Comparison of ENCODE assay signal across 10 cellular contexts in genomic region chr11:119024430-119025098, GRCh38. TPM values are rescaled to one million over a fixed set of nuclear protein-coding genes. Genes with fewer than 3 reads are reported as not detected.
A peak's percentile ranks its signal among the peaks of the same experiment; 100 is the strongest.
DNase-seq lines count a peak whose midpoint lies in the region; ATAC-seq, FAIRE-seq and TF ChIP-seq lines count a peak whose summit lies in the region.
"Had no signal": no experiment of that assay in that cellular context is flagged by ENCODE, and none has a peak within 500 bp of the region (broad histone marks: within the 10 kb centered on the region; RNA-seq: fewer than 3 reads in every experiment).

No MANE protein-coding gene starts in this region.

- POLR2A ChIA-PET in A673 (lab: Charles Lee; ENCODE audit: low non-redundant PET), result no interaction called here

- no peaks in the 10 kb centered on the region for H3K27me3 ChIP-seq in A673 (replicated peaks; ENCODE audit: insufficient read depth, low read depth, low read length, poor library complexity)

- H3K27me3 Mint-ChIP-seq in IgD-negative memory B cell, result no peaks in the 10 kb centered on the region
- peaks cover under 1% of the 10 kb centered on the region for H3K27me3 Mint-ChIP-seq in brain
- H3K27me3 Mint-ChIP-seq in natural killer cell (ENCODE audit: low read depth in 2 of 2), result no peaks in the 10 kb centered on the region

- CTCF ChIA-PET in A673 (lab: Charles Lee), result no interaction called here

- TSS peak; percentile 11 for BruUV-seq in A673 (replicated peaks; lab: Mats Ljungman, UMichigan)

- DNase-seq in A673 (ENCODE audit: low spot score) (no peak), natural killer cell (no peak), GM12892 (ENCODE audit: insufficient read length) (no peak), NCI-H1436 treated with DMSO at 0.1 percent for 48 hours (lab: John Stamatoyannopoulos, UW) (no peak)
- DNase-seq: effector CD4-positive, alpha-beta T cell; NCI-H1417 had no signal

- H3K4me3 Mint-ChIP-seq in IgD-negative memory B cell, result peak overlapping the region in 1 of 4 donors; percentile 78
- H3K4me3 Mint-ChIP-seq in brain, result peak overlapping the region in 1 of 5 experiments; percentile 69
- H3K4me3 Mint-ChIP-seq in natural killer cell, result no peak overlapping the region

- no peak for TF ChIP-seq POLR2A in GM12892 (IDR thresholded peaks at IDR 0.05; ENCODE audit: low read depth, low read length)

- H3K4me1 ChIP-seq in A673 (ENCODE audit: insufficient read depth, low read length, poor library complexity, severe bottlenecking), result peaks cover 17% of the 10 kb centered on the region

- H3K4me1 Mint-ChIP-seq in IgD-negative memory B cell (peaks cover 14 to 24% (median 21%) of the 10 kb centered on the region in 3 donors), brain (peaks cover 45% of the 10 kb centered on the region), natural killer cell (peaks cover 12 to 21% of the 10 kb centered on the region in 2 donors)

- H3K4me3 ChIP-seq in A673 (ENCODE audit: low read depth, low read length, poor library complexity, severe bottlenecking), result no peak overlapping the region

- intact Hi-C loops in A673 (cut with micrococcal nuclease; ENCODE audit: unreplicated experiment) (no loop called here), natural killer cell (cut with micrococcal nuclease) (no loop called here)

- peaks cover 3% of the 10 kb centered on the region for H3K36me3 Mint-ChIP-seq in IgD-negative memory B cell
- peaks cover 49% of the 10 kb centered on the region for H3K36me3 Mint-ChIP-seq in brain
- peaks cover 8% of the 10 kb centered on the region for H3K36me3 Mint-ChIP-seq in natural killer cell

- no peak for ATAC-seq in natural killer cell
- ATAC-seq in HG03039 (IDR thresholded peaks at IDR 0.05; ENCODE audit: unreplicated experiment), result no peak
- no peak for ATAC-seq in HG03565 (IDR thresholded peaks at IDR 0.05; ENCODE audit: unreplicated experiment)

- no peaks in the 10 kb centered on the region for H3K9me3 ChIP-seq in A673 (ENCODE audit: low read depth, low read length, poor library complexity, severe bottlenecking)

- H3K9me3 Mint-ChIP-seq in IgD-negative memory B cell, result no peaks in the 10 kb centered on the region
- no peaks in the 10 kb centered on the region for H3K9me3 Mint-ChIP-seq in brain
- H3K9me3 Mint-ChIP-seq in natural killer cell, result no peaks in the 10 kb centered on the region

- TF ChIP-seq CTCF in A673 (conservative IDR thresholded peaks at IDR 0.05; ENCODE audit: low read depth, low read length) (no peak), brain (conservative IDR thresholded peaks at IDR 0.05) (no peak), natural killer cell (IDR thresholded peaks at IDR 0.05) (no peak)

- FAIRE-seq in GM12892 (lab: Jason Lieb, UNC), result no peak

- H3K27ac Mint-ChIP-seq in IgD-negative memory B cell (peak overlapping the region in 2 of 3 donors; percentile 58 to 90), brain (peak overlapping the region in 4 of 5 experiments; percentile 21 to 72 (median 58)), natural killer cell (peak overlapping the region; percentile 18 to 80)

- H3K36me3 ChIP-seq in A673 (ENCODE audit: insufficient read depth, low read length, poor library complexity, severe bottlenecking), result peaks cover 72% of the 10 kb centered on the region

- peak overlapping the region; percentile 8 for H3K27ac ChIP-seq in A673 (ENCODE audit: low read depth, low read length, poor library complexity, severe bottlenecking)

RNA-seq across cellular contexts. Expression of gene TRAPPC4, which starts 6.0 kb away (rescaled TPM):
- 73.0 and 81.2 TPM in 2 replicates for total RNA-seq in A673 (2021)
- polyA plus RNA-seq in IgD-negative memory B cell, result 81.5 TPM
- 120 TPM for polyA plus RNA-seq in brain (ENCODE audit: insufficient read depth, low read depth, low replicate concordance)
- 10 to 100 TPM; 71.4 to 84.5 (median 77.5) TPM for total RNA-seq in natural killer cell
- polyA plus RNA-seq in GM12892 (2012; ENCODE audit: missing spikeins), result 55.2 TPM

RNA-seq across cellular contexts. Expression of gene SLC37A4, which starts 6.1 kb away (rescaled TPM):
- total RNA-seq in A673 (2021) (49.3 and 54.6 TPM in 2 replicates), natural killer cell (1 to 10 TPM; 4.6 to 7.7 (median 6.5) TPM)
- polyA plus RNA-seq in IgD-negative memory B cell (10.9 TPM), brain (ENCODE audit: insufficient read depth, low read depth, low replicate concordance) (32.4 TPM)
- 32.5 TPM for polyA plus RNA-seq in GM12892 (2012; ENCODE audit: missing spikeins)

RNA-seq across cellular contexts. Expression of gene RPS25, which starts 6.4 kb away (rescaled TPM):
- total RNA-seq in A673 (2021), result 1,091 and 1,176 TPM in 2 replicates
- 4,856 TPM for polyA plus RNA-seq in IgD-negative memory B cell
- 1,223 TPM for polyA plus RNA-seq in brain (ENCODE audit: insufficient read depth, low read depth, low replicate concordance)
- 1,000 to 10,000 TPM in 1 of 3 donors, 100 to 1,000 TPM in 2; 870 to 1,051 (median 887) TPM for total RNA-seq in natural killer cell
- 4,000 TPM for polyA plus RNA-seq in GM12892 (2012; ENCODE audit: missing spikeins)

RNA-seq across cellular contexts. Expression of gene CENATAC, which starts 26.6 kb away (rescaled TPM):
- total RNA-seq in A673 (2021) (56.7 and 57.4 TPM in 2 replicates), natural killer cell (100 to 1,000 TPM; 121 to 143 (median 122) TPM)
- polyA plus RNA-seq in IgD-negative memory B cell (11.2 TPM), brain (ENCODE audit: insufficient read depth, low read depth, low replicate concordance) (6.2 TPM)
- 22.1 TPM for polyA plus RNA-seq in GM12892 (2012; ENCODE audit: missing spikeins)

RNA-seq across cellular contexts. Expression of gene HYOU1, which starts 32.4 kb away (rescaled TPM):
- total RNA-seq in A673 (2021), result 315 and 328 TPM in 2 replicates
- 16.4 TPM for polyA plus RNA-seq in IgD-negative memory B cell
- 161 TPM for polyA plus RNA-seq in brain (ENCODE audit: insufficient read depth, low read depth, low replicate concordance)
- 100 to 1,000 TPM; 114 to 146 (median 123) TPM for total RNA-seq in natural killer cell
- 61.7 TPM for polyA plus RNA-seq in GM12892 (2012; ENCODE audit: missing spikeins)
